ENCODE assay signal across 8 cellular contexts in genomic region chr12:53097564-53098353, GRCh38. TPM values are rescaled to one million over a fixed set of nuclear protein-coding genes. Genes with fewer than 3 reads are reported as not detected.
DNase-seq lines count a peak whose midpoint lies in the region; ATAC-seq and TF ChIP-seq lines count a peak whose summit lies in the region.

A gene with protein sequence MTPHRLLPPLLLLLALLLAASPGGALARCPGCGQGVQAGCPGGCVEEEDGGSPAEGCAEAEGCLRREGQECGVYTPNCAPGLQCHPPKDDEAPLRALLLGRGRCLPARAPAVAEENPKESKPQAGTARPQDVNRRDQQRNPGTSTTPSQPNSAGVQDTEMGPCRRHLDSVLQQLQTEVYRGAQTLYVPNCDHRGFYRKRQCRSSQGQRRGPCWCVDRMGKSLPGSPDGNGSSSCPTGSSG (plus strand): TSS chr12:53097667. CDS start chr12:53097718, 51 bp downstream.

- no peaks in the 10 kb centered on the region for H3K36me3 Mint-ChIP-seq in CD8-positive, alpha-beta T cell

- no TSS peak for BruUV-seq in Panc1 (replicated peaks; lab: Mats Ljungman, UMichigan)

- 4% methylated on average over 15 of the region's 51 CpGs; no CpG with 5 or more reads in 1 of the 2 donors for WGBS in transverse colon (ENCODE audit: low coverage in 1 of 2), 2 donors

- no peaks in the 10 kb centered on the region for H3K27me3 ChIP-seq in CD8-positive, alpha-beta T cell (ENCODE audit: insufficient read depth, low read length)
- no peaks in the 10 kb centered on the region for H3K27me3 ChIP-seq in Panc1 (ENCODE audit: control insufficient read depth, insufficient read depth, low read length)
- H3K27me3 ChIP-seq in neutrophil = peaks cover 42% of the 10 kb centered on the region
- H3K27me3 ChIP-seq in transverse colon = peaks cover 28% of the 10 kb centered on the region

- in situ Hi-C loops in Panc1 (cut with HindIII; ENCODE audit: low pct_unique_long_range_greater_than_20kb, low sequenced_read_pairs) (no loop called here), transverse colon (cut with MboI; ENCODE audit: low pct_ligation_motif_present in 1 of 4, low pct_unique_long_range_greater_than_20kb in 1 of 4, low sequenced_read_pairs in 3 of 4) (no loop called here)

- peaks cover 2% of the 10 kb centered on the region for H3K27me3 Mint-ChIP-seq in CD8-positive, alpha-beta T cell (ENCODE audit: low read depth)

- TF ChIP-seq EP300 in transverse colon (IDR thresholded peaks at IDR 0.05; ENCODE audit: low read depth) = no peak

- peaks cover 36% of the 10 kb centered on the region for H3K4me1 Mint-ChIP-seq in CD8-positive, alpha-beta T cell (ENCODE audit: low read depth)

- no peaks in the 10 kb centered on the region for H3K9me3 ChIP-seq in CD8-positive, alpha-beta T cell (ENCODE audit: low read length)
- no peaks in the 10 kb centered on the region for H3K9me3 ChIP-seq in HEK293 (ENCODE audit: control insufficient read depth, insufficient read depth, low read depth, low read length)
- H3K9me3 ChIP-seq in Panc1 (ENCODE audit: control insufficient read depth, insufficient read depth, low read depth, low read length) = no peaks in the 10 kb centered on the region
- no peaks in the 10 kb centered on the region for H3K9me3 ChIP-seq in neutrophil
- H3K9me3 ChIP-seq in transverse colon = no peaks in the 10 kb centered on the region

- POLR2A ChIA-PET in CD8-positive, alpha-beta T cell (lab: Charles Lee) = interaction anchor here (0.6 to 3.1 kb wide), 7 partner anchors 18 to 89 kb away, joined by 3 to 24 read pairs (median 4); partner anchors contain the start of gene SPRYD3
- POLR2A ChIA-PET in HEK293 (lab: Yijun Ruan, JAX) = interaction anchor here (1.2 to 1.8 kb wide), 3 partner anchors 18 to 37 kb away, joined by 4 to 17 read pairs (median 13); partner anchors contain the start of gene SPRYD3
- POLR2A ChIA-PET in Panc1 (lab: Charles Lee) = interaction anchor here (0.9 kb wide), 1 partner anchor 32 kb away, joined by 5 read pairs; no protein-coding TSS in a partner anchor

- peak within 1 kb of the TSS; percentile 79 for H3K4me3 Mint-ChIP-seq in CD8-positive, alpha-beta T cell

- H3K27ac ChIP-seq in CD8-positive, alpha-beta T cell (ENCODE audit: low read depth, low read length) = no peak within 1 kb of the TSS
- H3K27ac ChIP-seq in HEK293 (ENCODE audit: extremely low read depth, low read depth, low read length) (peak within 1 kb of the TSS; percentile 28; the same call in 1 of the 2 replicates), Panc1 (ENCODE audit: low read length) (no peak within 1 kb of the TSS; the same call in 1 of the 2 replicates), neutrophil (no peak within 1 kb of the TSS), transverse colon (peak within 1 kb of the TSS; percentile 77 to 88 (median 84))

- CTCF ChIA-PET in CD8-positive, alpha-beta T cell (lab: Charles Lee) = interaction anchor here (0.6 to 13.5 kb wide), 12 partner anchors 13 to 170 kb away, joined by 3 to 366 read pairs (median 9); partner anchors contain the start of genes ESPL1, SPRYD3 and TNS2
- CTCF ChIA-PET in HEK293 (lab: Yijun Ruan, JAX) (interaction anchor here (0.6 to 7.8 kb wide), 17 partner anchors 11 to 815 kb away, joined by 3 to 264 read pairs (median 5); partner anchors contain the start of genes SP1 and SPRYD3), Panc1 (lab: Charles Lee) (interaction anchor here (4.5 kb wide), 1 partner anchor 31 kb away, joined by 43 read pairs; no protein-coding TSS in a partner anchor)

- H3K27ac Mint-ChIP-seq in CD8-positive, alpha-beta T cell = peak within 1 kb of the TSS; percentile 84

- DNase-seq in CD8-positive, alpha-beta T cell = peak in 6 of 7 experiments; percentile 32 to 80 (median 54)
- DNase-seq in Panc1 (ENCODE audit: low read depth, low spot score) = no peak
- peak; percentile 45 for DNase-seq in activated gamma-delta T cell (lab: John Stamatoyannopoulos, UW)
- peak; percentile 26 for DNase-seq in foreskin melanocyte
- peak; percentile 66 for DNase-seq in transverse colon

- intact Hi-C loops in CD8-positive, alpha-beta T cell (cut with DNase I, micrococcal nuclease) = loop anchor here (1.0 to 5.0 kb wide), 3 partner anchors 45 to 190 kb away; partner anchors contain the start of gene TNS2 (in 1 of the 2)
- intact Hi-C loops in Panc1 (cut with micrococcal nuclease; ENCODE audit: unreplicated experiment) (no loop called here), transverse colon (cut with DNase I; ENCODE audit: low total_unique reads) (loop anchor here (2.0 kb wide), 1 partner anchor 25 kb away; no protein-coding TSS in a partner anchor)

- TF ChIP-seq CTCF in CD8-positive, alpha-beta T cell (IDR thresholded peaks at IDR 0.05) = no peak
- peak; percentile 47; the same call in 1 of the 2 replicates for TF ChIP-seq CTCF in HEK293 (tag by site-specific recombination; IDR thresholded peaks at IDR 0.05)
- TF ChIP-seq CTCF in Panc1 (IDR thresholded peaks at IDR 0.05) = no peak
- TF ChIP-seq CTCF in neutrophil (IDR thresholded peaks at IDR 0.05) = no peak
- TF ChIP-seq CTCF in transverse colon (IDR thresholded peaks at IDR 0.05) = peak in 2 of 5 experiments; percentile 28 to 37

- H3K4me1 ChIP-seq in CD8-positive, alpha-beta T cell (ENCODE audit: insufficient read depth, low read length) = peaks cover 38% of the 10 kb centered on the region
- peaks cover 3% of the 10 kb centered on the region; the same call in 1 of the 2 replicates for H3K4me1 ChIP-seq in HEK293 (ENCODE audit: control insufficient read depth, insufficient read depth, low read length)
- H3K4me1 ChIP-seq in Panc1 (ENCODE audit: control insufficient read depth, insufficient read depth, low read length) = peaks cover 17% of the 10 kb centered on the region
- H3K4me1 ChIP-seq in neutrophil (ENCODE audit: control insufficient read depth in 1 of 2, insufficient read depth in 1 of 2, low read depth in 1 of 2, low read length in 1 of 2) = peaks cover 33 to 37% of the 10 kb centered on the region in 2 experiments
- peaks cover 18 to 30% (median 23%) of the 10 kb centered on the region in 4 donors for H3K4me1 ChIP-seq in transverse colon

- H3K36me3 ChIP-seq in CD8-positive, alpha-beta T cell (ENCODE audit: insufficient read depth, low read length) = no peaks in the 10 kb centered on the region
- H3K36me3 ChIP-seq in HEK293 (ENCODE audit: control insufficient read depth in 2 of 2, insufficient read depth in 1 of 2, low read length in 2 of 2) (no peaks in the 10 kb centered on the region), Panc1 (ENCODE audit: control insufficient read depth, insufficient read depth, low read length) (no peaks in the 10 kb centered on the region), neutrophil (no peaks in the 10 kb centered on the region), transverse colon (no peaks in the 10 kb centered on the region)

- H3K4me3 ChIP-seq in CD8-positive, alpha-beta T cell (ENCODE audit: low read depth, low read length) = peak within 1 kb of the TSS; percentile 70
- peak within 1 kb of the TSS; percentile 55 for H3K4me3 ChIP-seq in HEK293 (ENCODE audit: low read depth, low read length)
- peak within 1 kb of the TSS; percentile 52 to 70 for H3K4me3 ChIP-seq in Panc1 (ENCODE audit: low read depth in 2 of 2, low read length in 2 of 2)
- H3K4me3 ChIP-seq in neutrophil (ENCODE audit: low read depth in 1 of 2, low read length in 1 of 2) = peak within 1 kb of the TSS; percentile 31 to 41
- peak within 1 kb of the TSS; percentile 30 to 59 (median 44) for H3K4me3 ChIP-seq in transverse colon

- no peak for TF ChIP-seq POLR2A in transverse colon (IDR thresholded peaks at IDR 0.05)

- ATAC-seq in CD8-positive, alpha-beta T cell = peak; percentile 45
- ATAC-seq in Panc1 (peak; percentile 87), HG02870 (IDR thresholded peaks at IDR 0.05; ENCODE audit: unreplicated experiment) (no peak)

- H3K9me3 Mint-ChIP-seq in CD8-positive, alpha-beta T cell = no peaks in the 10 kb centered on the region

TF ChIP-seq in HEK293, 187 proteins besides CTCF, POLR2A, EP300 and RAD21 (continues in another document):
- TF ChIP-seq, protein P1, sequence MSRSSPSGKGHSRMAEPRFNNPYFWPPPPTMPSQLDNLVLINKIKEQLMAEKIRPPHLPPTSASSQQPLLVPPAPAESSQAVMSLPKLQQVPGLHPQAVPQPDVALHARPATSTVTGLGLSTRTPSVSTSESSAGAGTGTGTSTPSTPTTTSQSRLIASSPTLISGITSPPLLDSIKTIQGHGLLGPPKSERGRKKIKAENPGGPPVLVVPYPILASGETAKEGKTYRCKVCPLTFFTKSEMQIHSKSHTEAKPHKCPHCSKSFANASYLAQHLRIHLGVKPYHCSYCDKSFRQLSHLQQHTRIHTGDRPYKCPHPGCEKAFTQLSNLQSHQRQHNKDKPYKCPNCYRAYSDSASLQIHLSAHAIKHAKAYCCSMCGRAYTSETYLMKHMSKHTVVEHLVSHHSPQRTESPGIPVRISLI (tag by site-specific recombination; IDR thresholded peaks at IDR 0.05) = no peak
- TF ChIP-seq RBAK (tag by site-specific recombination; IDR thresholded peaks at IDR 0.05) = no peak
- TF ChIP-seq ZNF837 (tag by site-specific recombination; IDR thresholded peaks at IDR 0.05) = 0 out of 2 replicates have a peak, but pooled peaks have one; percentile 40
- TF ChIP-seq ZNF423 (tag by site-specific recombination; IDR thresholded peaks at IDR 0.05) = peak; percentile 70
- peak; percentile 71 for TF ChIP-seq EGR2 (tag by site-specific recombination; IDR thresholded peaks at IDR 0.05; ENCODE audit: low read depth)
- TF ChIP-seq ZXDB (tag by site-specific recombination; IDR thresholded peaks at IDR 0.05) = 0 out of 2 replicates have a peak, but pooled peaks have one; percentile 43
- no peak for TF ChIP-seq HOXD13 (CRISPR knock-in tag; IDR thresholded peaks at IDR 0.05; ENCODE audit: borderline replicate concordance)
- peak; percentile 95 for TF ChIP-seq ZFHX2 (tag by site-specific recombination; conservative IDR thresholded peaks at IDR 0.05)
- TF ChIP-seq MYNN (tag by site-specific recombination; IDR thresholded peaks at IDR 0.05; ENCODE audit: borderline replicate concordance) = no peak
- TF ChIP-seq GFI1B (tag by site-specific recombination; IDR thresholded peaks at IDR 0.05) = no peak
- TF ChIP-seq ZNF76 (tag by site-specific recombination; IDR thresholded peaks at IDR 0.05; ENCODE audit: borderline replicate concordance, low read depth) = peak; percentile 27; the same call in 1 of the 2 replicates
- TF ChIP-seq GLI4 (tag by site-specific recombination; IDR thresholded peaks at IDR 0.05) = 0 out of 2 replicates have a peak, but pooled peaks have one; percentile 37
- 0 out of 2 replicates have a peak, but pooled peaks have one; percentile 21 for TF ChIP-seq ZSCAN16 (tag by site-specific recombination; IDR thresholded peaks at IDR 0.05)
- no peak for TF ChIP-seq ZNF660 (tag by site-specific recombination; IDR thresholded peaks at IDR 0.05)
- peak; percentile 95 for TF ChIP-seq ZBTB8A (tag by site-specific recombination; IDR thresholded peaks at IDR 0.05)
- TF ChIP-seq YY1 (tag by site-specific recombination; IDR thresholded peaks at IDR 0.05) = no peak

RNA-seq across cellular contexts. Expression of the gene that starts here (rescaled TPM):
- 1 to 10 TPM in 1 of 2 experiments, under 1 TPM in 1; 0.58 to 1.2 TPM for total RNA-seq in CD8-positive, alpha-beta T cell
- total RNA-seq in Panc1 (2021; ENCODE audit: unreplicated experiment) (4.7 TPM), transverse colon (100 to 1,000 TPM in 1 of 4 donors, 10 to 100 TPM in 3; 38.5 to 106 (median 94.5) TPM)
- 3.7 TPM for polyA plus RNA-seq in Panc1 (2012; ENCODE audit: insufficient read length)

Comparison
In these comparisons a context has a peak if more than half of its experiments do, and no peak if none do; other contexts are left out.
1. H3K27ac ChIP-seq: peak in HEK293 (single experiment) and transverse colon (4 of 4); none in CD8-positive, alpha-beta T cell (single experiment), Panc1 (single experiment) and neutrophil (single experiment).
2. Peak in every context shown above with its lines, with median percentiles within 50 percentile points of each other: H3K4me3 ChIP-seq.